Comparison of ENCODE assay signal across 1 cellular context in the genomic region with DNA sequence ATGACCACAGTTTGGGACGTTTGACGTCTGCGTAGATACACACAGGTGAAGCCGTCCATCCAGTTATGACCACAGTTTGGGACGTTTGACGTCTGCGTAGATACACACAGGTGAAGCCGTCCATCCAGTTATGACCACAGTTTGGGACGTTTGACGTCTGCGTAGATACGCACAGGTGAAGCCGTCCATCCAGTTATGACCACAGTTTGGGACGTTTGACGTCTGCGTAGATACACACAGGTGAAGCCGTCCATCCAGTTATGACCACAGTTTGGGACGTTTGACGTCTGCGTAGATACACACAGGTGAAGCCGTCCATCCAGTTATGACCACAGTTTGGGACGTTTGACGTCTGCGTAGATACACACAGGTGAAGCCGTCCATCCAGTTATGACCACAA.
A peak's percentile ranks its signal among the peaks of the same experiment; 100 is the strongest.
DNase-seq lines count a peak whose midpoint lies in the region.
"Not testable (repeated sequence)": the region's sequence is repeated elsewhere in the genome, so short reads cannot be mapped to it uniquely, and the experiment has no call there.

No MANE protein-coding gene starts in this region.

- peak; percentile 11 for DNase-seq in posterior vena cava (ENCODE audit: low spot score)

- intact Hi-C loops in posterior vena cava (cut with DNase I) = not testable (repeated sequence)
